Comparison of ENCODE assay signal across 25 cellular contexts in genomic region chr6:628772-629171, GRCh38. TPM values are rescaled to one million over a fixed set of nuclear protein-coding genes. Genes with fewer than 3 reads are reported as not detected.
DNase-seq lines count a peak whose midpoint lies in the region; ATAC-seq, FAIRE-seq and TF ChIP-seq lines count a peak whose summit lies in the region.
"Had no signal": no experiment of that assay in that cellular context is flagged by ENCODE, and none has a peak within 500 bp of the region (broad histone marks: within the 10 kb centered on the region; RNA-seq: fewer than 3 reads in every experiment).

No MANE protein-coding gene starts in this region.

- no peak overlapping the region for H2BK15ac ChIP-seq in H9 (ENCODE audit: low read depth, low read length)

- H3K4me1 Mint-ChIP-seq in activated CD8-positive, alpha-beta T cell treated with anti-CD3 and anti-CD28 coated beads for 36 hours (ENCODE audit: low read depth): peaks cover 16% of the 10 kb centered on the region
- H3K4me1 Mint-ChIP-seq in activated CD8-positive, alpha-beta T cell treated with anti-CD3 and anti-CD28 coated beads, Interleukin-2, amount 10 ng/mL, durations not matched to agents 7 days and 5 days (ENCODE audit: low read depth): peaks cover 23% of the 10 kb centered on the region
- peaks cover 18% of the 10 kb centered on the region for H3K4me1 Mint-ChIP-seq in central memory CD8-positive, alpha-beta T cell
- H3K4me1 Mint-ChIP-seq in H9: peaks cover 23 to 26% of the 10 kb centered on the region in 2 experiments

- H3K9me3 ChIP-seq in MM.1S (replicated peaks; ENCODE audit: insufficient read depth, low read length) (no peaks in the 10 kb centered on the region), H9 (ENCODE audit: control insufficient read depth, low read depth, low read length) (no peaks in the 10 kb centered on the region)
- H3K9me3 ChIP-seq: heart left ventricle, pancreas, right atrium auricular region, SK-N-SH, upper lobe of left lung had no signal

- H2BK5ac ChIP-seq in H9 (ENCODE audit: insufficient read length, low read length): no peak overlapping the region

- no peak overlapping the region for H2BK12ac ChIP-seq in H9 (ENCODE audit: insufficient read length, low read depth, low read length)

- DNase-seq in activated CD8-positive, alpha-beta T cell treated with anti-CD3 and anti-CD28 coated beads for 36 hours: no peak
- no peak for DNase-seq in activated CD8-positive, alpha-beta T cell treated with anti-CD3 and anti-CD28 coated beads, Interleukin-2, amount 10 ng/mL, durations not matched to agents 7 days and 5 days
- DNase-seq in GM10266 (ENCODE audit: extremely low spot score) (peak; percentile 20), MM.1S (peak; percentile 65), H9 (no peak), HPDE6-E6E7 (ENCODE audit: extremely low spot score) (no peak), frontal cortex (ENCODE audit: low spot score in 2 of 2) (no peak)
- DNase-seq in central memory CD8-positive, alpha-beta T cell (ENCODE audit: low spot score in 2 of 2): no peak
- DNase-seq: aorta, Calu3, heart left ventricle, HFFc6, left colon, mesendoderm, NCI-H187, NCI-H526 treated with DMSO at 0.1 percent for 48 hours, pancreas, SK-N-SH, upper lobe of left lung had no signal

- H3K4me2 ChIP-seq in MM.1S (ENCODE audit: low read depth, low read length) (peak overlapping the region; percentile 47), H9 (ENCODE audit: insufficient read depth, insufficient read length, low read length) (no peak overlapping the region)
- H3K4me2 ChIP-seq: SK-N-SH had no signal

- TF ChIP-seq CTCF in activated CD8-positive, alpha-beta T cell treated with anti-CD3 and anti-CD28 coated beads for 36 hours (IDR thresholded peaks at IDR 0.05): no peak
- TF ChIP-seq CTCF in GM10266 (IDR thresholded peaks at IDR 0.05; ENCODE audit: control insufficient read depth, insufficient read depth, low read depth, missing control alignments): no peak
- no peak for TF ChIP-seq CTCF in MM.1S (IDR thresholded peaks at IDR 0.05; ENCODE audit: low read length)
- TF ChIP-seq CTCF in H9 (conservative IDR thresholded peaks at IDR 0.05): no peak

- no peak overlapping the region for H3K56ac ChIP-seq in H9 (ENCODE audit: insufficient read length, low read depth, low read length)

- H3K23me2 ChIP-seq in H9 (ENCODE audit: insufficient read length, low read depth, low read length, poor library complexity, severe bottlenecking): no peaks in the 10 kb centered on the region

- H3K36me3 Mint-ChIP-seq in activated CD8-positive, alpha-beta T cell treated with anti-CD3 and anti-CD28 coated beads for 36 hours (ENCODE audit: low read depth): peaks cover 22% of the 10 kb centered on the region
- H3K36me3 Mint-ChIP-seq in activated CD8-positive, alpha-beta T cell treated with anti-CD3 and anti-CD28 coated beads, Interleukin-2, amount 10 ng/mL, durations not matched to agents 7 days and 5 days (ENCODE audit: low read depth): peaks cover 18% of the 10 kb centered on the region
- H3K36me3 Mint-ChIP-seq in central memory CD8-positive, alpha-beta T cell (ENCODE audit: insufficient read depth): peaks cover 25% of the 10 kb centered on the region
- H3K36me3 Mint-ChIP-seq in H9 (ENCODE audit: insufficient read depth in 1 of 3, low read depth in 3 of 3): peaks cover 0 to 7% (median 5%) of the 10 kb centered on the region in 3 experiments; a peak in 6 of 7 replicates

- H3K27me3 Mint-ChIP-seq in activated CD8-positive, alpha-beta T cell treated with anti-CD3 and anti-CD28 coated beads for 36 hours: no peaks in the 10 kb centered on the region
- no peaks in the 10 kb centered on the region for H3K27me3 Mint-ChIP-seq in activated CD8-positive, alpha-beta T cell treated with anti-CD3 and anti-CD28 coated beads, Interleukin-2, amount 10 ng/mL, durations not matched to agents 7 days and 5 days (ENCODE audit: low read depth)
- no peaks in the 10 kb centered on the region for H3K27me3 Mint-ChIP-seq in central memory CD8-positive, alpha-beta T cell
- no peaks in the 10 kb centered on the region for H3K27me3 Mint-ChIP-seq in H9 (ENCODE audit: low read depth)

- H3K79me1 ChIP-seq in H9 (ENCODE audit: insufficient read depth, low read depth, low read length, poor library complexity, severe bottlenecking): no peaks in the 10 kb centered on the region

- H3K4me1 ChIP-seq in MM.1S (ENCODE audit: low read length): peaks cover 27% of the 10 kb centered on the region
- no peaks in the 10 kb centered on the region; the same call in 1 of the 2 replicates for H3K4me1 ChIP-seq in H9 (ENCODE audit: insufficient read depth, low read length)
- H3K4me1 ChIP-seq: heart left ventricle, right atrium auricular region had no signal

- no peak overlapping the region for H3K23ac ChIP-seq in H9 (ENCODE audit: insufficient read length, low read depth, low read length)

- H2BK120ac ChIP-seq in H9 (ENCODE audit: low read depth, low read length, poor library complexity, severe bottlenecking): no peak overlapping the region

- intact Hi-C loops in activated CD8-positive, alpha-beta T cell treated with anti-CD3 and anti-CD28 coated beads for 36 hours (cut with micrococcal nuclease): no loop called here

- no peak overlapping the region for H3K18ac ChIP-seq in H9 (ENCODE audit: insufficient read length, low read depth, low read length)

- no peak overlapping the region for H2BK20ac ChIP-seq in H9 (ENCODE audit: low read depth, low read length, poor library complexity, severe bottlenecking)

- peak overlapping the region; percentile 9; the same call in 1 of the 2 replicates for H3K27ac ChIP-seq in MM.1S (ENCODE audit: low read length)
- H3K27ac ChIP-seq in H9 (ENCODE audit: insufficient read length, low read depth, low read length): no peak overlapping the region
- H3K27ac ChIP-seq: heart left ventricle, pancreas, right atrium auricular region, upper lobe of left lung had no signal

- H3K9ac ChIP-seq in MM.1S (ENCODE audit: low read length) (no peak overlapping the region), H9 (ENCODE audit: extremely low read depth, insufficient read length, low read length) (no peak overlapping the region)
- H3K9ac ChIP-seq: SK-N-SH had no signal

- H4K5ac ChIP-seq in H9 (ENCODE audit: insufficient read length, low read depth, low read length): no peak overlapping the region

- H2AK5ac ChIP-seq in H9 (ENCODE audit: insufficient read length, low read length): no peak overlapping the region

- no peak overlapping the region for H3K14ac ChIP-seq in H9 (ENCODE audit: insufficient read depth, low read length)

- H4K8ac ChIP-seq in H9 (replicated peaks; ENCODE audit: insufficient read length, low read depth, low read length): no peak overlapping the region

- H3T11ph ChIP-seq in H9 (ENCODE audit: low read length): no peak overlapping the region

- no peak overlapping the region for H3K4me3 Mint-ChIP-seq in activated CD8-positive, alpha-beta T cell treated with anti-CD3 and anti-CD28 coated beads for 36 hours
- no peak overlapping the region for H3K4me3 Mint-ChIP-seq in activated CD8-positive, alpha-beta T cell treated with anti-CD3 and anti-CD28 coated beads, Interleukin-2, amount 10 ng/mL, durations not matched to agents 7 days and 5 days
- H3K4me3 Mint-ChIP-seq in central memory CD8-positive, alpha-beta T cell: no peak overlapping the region
- no peak overlapping the region for H3K4me3 Mint-ChIP-seq in H9
- H3K4me3 Mint-ChIP-seq: HFFc6; nephron; T-helper 2 cell treated with Interferon-gamma antibody and Interleukin-4, amounts not matched to agents 5 μg/mL and 100 μg/mL, for 36 hours had no signal

- no peak overlapping the region for H3K4ac ChIP-seq in H9 (ENCODE audit: low read depth, low read length)

- H2AFZ ChIP-seq in MM.1S (ENCODE audit: low read length): no peak overlapping the region
- no peak overlapping the region for H2AFZ ChIP-seq in H9 (ENCODE audit: low read length)

- peak overlapping the region; percentile 27 for H3K27ac Mint-ChIP-seq in activated CD8-positive, alpha-beta T cell treated with anti-CD3 and anti-CD28 coated beads for 36 hours
- H3K27ac Mint-ChIP-seq in activated CD8-positive, alpha-beta T cell treated with anti-CD3 and anti-CD28 coated beads, Interleukin-2, amount 10 ng/mL, durations not matched to agents 7 days and 5 days: no peak overlapping the region
- peak overlapping the region; percentile 73 for H3K27ac Mint-ChIP-seq in central memory CD8-positive, alpha-beta T cell (ENCODE audit: low read depth)
- H3K27ac Mint-ChIP-seq in H9: peak overlapping the region in 1 of 3 experiments; percentile 10; a peak in 1 of 7 replicates
- H3K27ac Mint-ChIP-seq: activated T-helper 2 cell treated with anti-CD3 and anti-CD28 coated beads, Interferon-gamma antibody, Interleukin-2, Interleukin-4, amounts not matched to agents 10 μg/mL and 5 μg/mL and 100 μg/mL, durations not matched to agents 14 hours and 24 hours and 36 hours; HFFc6; nephron; T-helper 2 cell treated with Interferon-gamma antibody and Interleukin-4, amounts not matched to agents 5 μg/mL and 100 μg/mL, for 36 hours had no signal

- POLR2A ChIA-PET in activated CD8-positive, alpha-beta T cell treated with anti-CD3 and anti-CD28 coated beads for 36 hours (lab: Charles Lee): no interaction called here
- POLR2A ChIA-PET in activated CD8-positive, alpha-beta T cell treated with anti-CD3 and anti-CD28 coated beads, Interleukin-2, amount 10 ng/mL, durations not matched to agents 7 days and 5 days (lab: Charles Lee): no interaction called here

- CTCF ChIA-PET in activated CD8-positive, alpha-beta T cell treated with anti-CD3 and anti-CD28 coated beads for 36 hours (lab: Charles Lee): no interaction called here
- CTCF ChIA-PET in activated CD8-positive, alpha-beta T cell treated with anti-CD3 and anti-CD28 coated beads, Interleukin-2, amount 10 ng/mL, durations not matched to agents 7 days and 5 days (lab: Charles Lee): no interaction called here

- ATAC-seq in activated CD8-positive, alpha-beta T cell treated with anti-CD3 and anti-CD28 coated beads for 36 hours: no peak
- ATAC-seq in activated CD8-positive, alpha-beta T cell treated with anti-CD3 and anti-CD28 coated beads, Interleukin-2, amount 10 ng/mL, durations not matched to agents 7 days and 5 days: no peak
- no peak for ATAC-seq in central memory CD8-positive, alpha-beta T cell (replicated peaks; ENCODE audit: extremely low read depth, poor library complexity, severe bottlenecking)
- ATAC-seq: heart left ventricle, left colon had no signal

- H3K9me3 Mint-ChIP-seq in activated CD8-positive, alpha-beta T cell treated with anti-CD3 and anti-CD28 coated beads for 36 hours: no peaks in the 10 kb centered on the region
- H3K9me3 Mint-ChIP-seq in activated CD8-positive, alpha-beta T cell treated with anti-CD3 and anti-CD28 coated beads, Interleukin-2, amount 10 ng/mL, durations not matched to agents 7 days and 5 days (ENCODE audit: insufficient read depth): no peaks in the 10 kb centered on the region
- no peaks in the 10 kb centered on the region for H3K9me3 Mint-ChIP-seq in central memory CD8-positive, alpha-beta T cell
- no peaks in the 10 kb centered on the region for H3K9me3 Mint-ChIP-seq in H9
- H3K9me3 Mint-ChIP-seq: activated T-helper 2 cell treated with anti-CD3 and anti-CD28 coated beads, Interferon-gamma antibody, Interleukin-2, Interleukin-4, amounts not matched to agents 10 μg/mL and 5 μg/mL and 100 μg/mL, durations not matched to agents 14 hours and 24 hours and 36 hours; HFFc6; nephron; T-helper 2 cell treated with Interferon-gamma antibody and Interleukin-4, amounts not matched to agents 5 μg/mL and 100 μg/mL, for 36 hours had no signal

- no peaks in the 10 kb centered on the region for H3K79me2 ChIP-seq in MM.1S (ENCODE audit: low read length)
- H3K79me2 ChIP-seq in H9 (ENCODE audit: insufficient read depth, low read length): no peaks in the 10 kb centered on the region

- H3K27me3 ChIP-seq in MM.1S (replicated peaks; ENCODE audit: insufficient read depth, low read length) (no peaks in the 10 kb centered on the region), H9 (ENCODE audit: insufficient read depth, low read length) (no peaks in the 10 kb centered on the region)
- H3K27me3 ChIP-seq: heart left ventricle, pancreas, right atrium auricular region, upper lobe of left lung had no signal

- no peak for FAIRE-seq in frontal cortex (lab: Jason Lieb, UNC)
- FAIRE-seq: A204.1, HTR-8/SVneo, pancreas had no signal

- no peak overlapping the region for H4K91ac ChIP-seq in H9 (ENCODE audit: insufficient read length, low read depth, low read length)

- H4K20me1 ChIP-seq in MM.1S (ENCODE audit: insufficient read depth, low read length): no peaks in the 10 kb centered on the region
- H4K20me1 ChIP-seq in H9 (ENCODE audit: control insufficient read depth, insufficient read depth, insufficient read length): no peaks in the 10 kb centered on the region

- no peak overlapping the region for H3K4me3 ChIP-seq in MM.1S (ENCODE audit: low read length)
- H3K4me3 ChIP-seq: heart left ventricle, pancreas, right atrium auricular region, upper lobe of left lung had no signal

- peaks cover 9% of the 10 kb centered on the region for H3F3A ChIP-seq in MM.1S (ENCODE audit: insufficient read depth, low read length)

- H3K9me2 ChIP-seq in MM.1S (replicated peaks; ENCODE audit: insufficient read depth, low read length): no peaks in the 10 kb centered on the region
- H3K9me2 ChIP-seq: SK-N-SH had no signal

- WGBS in H9 (ENCODE audit: extremely low coverage, insufficient read length, low lambda C conversion rate): no CpG with 5 or more reads among the region's 3 CpGs

- no peaks in the 10 kb centered on the region for H3K36me3 ChIP-seq in MM.1S (replicated peaks; ENCODE audit: insufficient read depth, low read length)
- H3K36me3 ChIP-seq: pancreas, right atrium auricular region had no signal

RNA-seq across cellular contexts. Expression of gene HUS1B, which starts 28.1 kb away (rescaled TPM):
- 1 to 10 TPM in 1 of 2 experiments, under 1 TPM in 1; 0.40 to 1.0 TPM for total RNA-seq in activated CD8-positive, alpha-beta T cell treated with anti-CD3 and anti-CD28 coated beads for 36 hours
- 1 to 10 TPM; 1.6 to 1.8 TPM for total RNA-seq in activated CD8-positive, alpha-beta T cell treated with anti-CD3 and anti-CD28 coated beads, Interleukin-2, amount 10 ng/mL, durations not matched to agents 7 days and 5 days
- total RNA-seq in H9 (2021) (0.96 and 1.2 TPM in 2 replicates), frontal cortex (0.82 TPM)

Comparison
In these comparisons a context has a peak if more than half of its experiments do, and no peak if none do; other contexts are left out.
1. DNase-seq: peak in GM10266 (single experiment) and MM.1S (single experiment); none in activated CD8-positive, alpha-beta T cell treated with anti-CD3 and anti-CD28 coated beads for 36 hours (single experiment), activated CD8-positive, alpha-beta T cell treated with anti-CD3 and anti-CD28 coated beads, Interleukin-2, amount 10 ng/mL, durations not matched to agents 7 days and 5 days (single experiment), central memory CD8-positive, alpha-beta T cell (0 of 2), H9 (single experiment), HPDE6-E6E7 (single experiment) and frontal cortex (0 of 2).